ENCODE assay signal across 8 cellular contexts in the genomic region with DNA sequence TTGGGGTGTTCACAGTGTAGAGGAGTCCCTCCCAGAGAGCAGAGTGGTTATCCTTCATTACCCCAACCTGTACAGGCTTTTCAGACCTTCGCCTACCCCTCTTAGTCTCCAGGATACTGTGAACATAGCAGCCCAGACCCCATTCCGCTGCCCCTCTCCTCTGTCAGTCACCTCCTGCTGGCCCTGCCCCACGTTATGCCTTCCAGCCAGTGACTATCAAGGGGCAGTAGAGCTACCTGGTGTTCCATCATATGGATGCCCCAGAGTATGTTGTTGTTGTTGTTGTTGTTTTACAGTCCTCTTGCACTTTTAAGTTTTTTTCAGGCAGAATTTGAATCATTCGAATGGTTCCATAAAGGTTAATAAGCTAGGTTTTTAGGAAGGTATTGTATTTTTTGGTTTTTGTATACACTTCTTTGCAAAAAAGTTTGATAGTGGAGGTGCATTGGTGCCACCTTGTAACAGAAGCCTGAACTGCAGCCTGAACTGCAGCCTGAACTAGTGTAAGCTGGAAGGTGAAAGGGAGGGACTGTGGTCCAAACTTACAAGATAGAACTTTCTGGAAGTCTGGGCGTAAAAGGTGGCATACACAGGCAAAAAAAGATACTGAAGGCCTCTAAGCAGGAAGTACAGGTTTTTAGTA.
DNase-seq lines count a peak whose midpoint lies in the region; ATAC-seq and TF ChIP-seq lines count a peak whose summit lies in the region.

No MANE protein-coding gene starts in this region.

- H3K4me3 Mint-ChIP-seq in activated naive CD8-positive, alpha-beta T cell treated with anti-CD3 and anti-CD28 coated beads, Interleukin-2, amount 50 U/mL, for 24 hours: no peak overlapping the region
- H3K4me3 Mint-ChIP-seq in activated naive CD8-positive, alpha-beta T cell treated with anti-CD3 and anti-CD28 coated beads for 36 hours: no peak overlapping the region
- H3K4me3 Mint-ChIP-seq in neural progenitor cell: no peak overlapping the region

- H4K20me1 ChIP-seq in mammary epithelial cell (ENCODE audit: insufficient read depth, low read length) (no peaks in the 10 kb centered on the region), neural progenitor cell (ENCODE audit: low read depth) (no peaks in the 10 kb centered on the region)

- in situ Hi-C loops in mammary epithelial cell (cut with MboI; ENCODE audit: low sequenced_read_pairs in 2 of 2): no loop called here

- H3K9ac ChIP-seq in mammary epithelial cell (ENCODE audit: insufficient read depth, low read length) (no peak overlapping the region), neural progenitor cell (no peak overlapping the region)

- H3K79me2 ChIP-seq in mammary epithelial cell (ENCODE audit: insufficient read depth, low read length) (no peaks in the 10 kb centered on the region), neural progenitor cell (ENCODE audit: low read depth) (no peaks in the 10 kb centered on the region)

- H3F3A ChIP-seq in neural progenitor cell (ENCODE audit: low read depth): no peaks in the 10 kb centered on the region

- intact Hi-C loops in mammary epithelial cell (cut with micrococcal nuclease): loop anchor here (1.0 kb wide), 1 partner anchor 236 kb away; a partner anchor contains a TSS

- H3K36me3 Mint-ChIP-seq in activated naive CD8-positive, alpha-beta T cell treated with anti-CD3 and anti-CD28 coated beads, Interleukin-2, amount 50 U/mL, for 24 hours (ENCODE audit: low read depth): peaks cover 10% of the 10 kb centered on the region
- H3K36me3 Mint-ChIP-seq in activated naive CD8-positive, alpha-beta T cell treated with anti-CD3 and anti-CD28 coated beads for 36 hours: peaks cover 9% of the 10 kb centered on the region
- H3K36me3 Mint-ChIP-seq in neural progenitor cell: no peaks in the 10 kb centered on the region

- no peaks in the 10 kb centered on the region for H3K4me1 ChIP-seq in mammary epithelial cell (ENCODE audit: insufficient read depth, low read length)
- no peaks in the 10 kb centered on the region for H3K4me1 ChIP-seq in neural progenitor cell

- CTCF ChIA-PET in mammary epithelial cell (lab: Charles Lee; ENCODE audit: low non-redundant PET): interaction anchor here (0.7 kb wide), 1 partner anchor 62 kb away, joined by 4 read pairs; no protein-coding TSS in a partner anchor

- H3K27ac ChIP-seq in mammary epithelial cell (ENCODE audit: insufficient read depth, low read depth, low read length) (no peak overlapping the region), neural progenitor cell (no peak overlapping the region)

- H3K27me3 ChIP-seq in mammary epithelial cell (ENCODE audit: insufficient read depth, low read length) (no peaks in the 10 kb centered on the region), neural progenitor cell (no peaks in the 10 kb centered on the region)

- no TSS peak for BruUV-seq in mammary epithelial cell (replicated peaks; lab: Mats Ljungman, UMichigan)

- no peak overlapping the region for H2AFZ ChIP-seq in mammary epithelial cell (ENCODE audit: low read depth, low read length)
- no peak overlapping the region for H2AFZ ChIP-seq in neural progenitor cell (replicated peaks)

- peak; percentile 59 for TF ChIP-seq CTCF in LNCAP (IDR thresholded peaks at IDR 0.05)
- peak; percentile 68 to 75 for TF ChIP-seq CTCF in mammary epithelial cell (conservative IDR thresholded peaks at IDR 0.05 in 1 of 2, IDR thresholded peaks at IDR 0.05 in 1 of 2; ENCODE audit: extremely low read depth in 1 of 2, insufficient read depth in 1 of 2, low read depth in 1 of 2, low read length in 2 of 2)
- peak; percentile 52 for TF ChIP-seq CTCF in neural progenitor cell (IDR thresholded peaks at IDR 0.05)

- no peaks in the 10 kb centered on the region for H3K9me3 Mint-ChIP-seq in activated naive CD8-positive, alpha-beta T cell treated with anti-CD3 and anti-CD28 coated beads, Interleukin-2, amount 50 U/mL, for 24 hours
- H3K9me3 Mint-ChIP-seq in activated naive CD8-positive, alpha-beta T cell treated with anti-CD3 and anti-CD28 coated beads for 36 hours: no peaks in the 10 kb centered on the region
- peaks cover 2% of the 10 kb centered on the region for H3K9me3 Mint-ChIP-seq in neural progenitor cell

- ATAC-seq in activated naive CD8-positive, alpha-beta T cell treated with anti-CD3 and anti-CD28 coated beads, Interleukin-2, amount 50 U/mL, for 24 hours: no peak
- no peak for ATAC-seq in HG03565 (IDR thresholded peaks at IDR 0.05; ENCODE audit: unreplicated experiment)

- DNase-seq in activated naive CD8-positive, alpha-beta T cell treated with anti-CD3 and anti-CD28 coated beads, Interleukin-2, amount 50 U/mL, for 24 hours: peak; percentile 2
- DNase-seq in activated naive CD8-positive, alpha-beta T cell treated with anti-CD3 and anti-CD28 coated beads for 36 hours: no peak
- peak; percentile 23 for DNase-seq in mammary epithelial cell
- DNase-seq in neural progenitor cell (ENCODE audit: low spot score): peak; percentile 19
- DNase-seq in germinal center (ENCODE audit: low spot score): no peak
- no peak for DNase-seq in COR-L47 (lab: John Stamatoyannopoulos, UW)

- no peak overlapping the region for H3K4me3 ChIP-seq in mammary epithelial cell (replicated peaks in 1 of 3; ENCODE audit: insufficient read depth in 1 of 3, low read depth in 2 of 3, low read length in 3 of 3)
- no peak overlapping the region for H3K4me3 ChIP-seq in neural progenitor cell

- H3K36me3 ChIP-seq in mammary epithelial cell (ENCODE audit: insufficient read depth, low read length) (no peaks in the 10 kb centered on the region), neural progenitor cell (no peaks in the 10 kb centered on the region)

- H3K27me3 Mint-ChIP-seq in activated naive CD8-positive, alpha-beta T cell treated with anti-CD3 and anti-CD28 coated beads, Interleukin-2, amount 50 U/mL, for 24 hours: no peaks in the 10 kb centered on the region
- no peaks in the 10 kb centered on the region for H3K27me3 Mint-ChIP-seq in activated naive CD8-positive, alpha-beta T cell treated with anti-CD3 and anti-CD28 coated beads for 36 hours
- peaks cover 7% of the 10 kb centered on the region for H3K27me3 Mint-ChIP-seq in neural progenitor cell (ENCODE audit: insufficient read depth, low read depth)

- no peaks in the 10 kb centered on the region for H3K9me3 ChIP-seq in mammary epithelial cell (replicated peaks; ENCODE audit: insufficient read depth, low read length)
- H3K9me3 ChIP-seq in neural progenitor cell (ENCODE audit: low read depth): no peaks in the 10 kb centered on the region

- H3K4me1 Mint-ChIP-seq in activated naive CD8-positive, alpha-beta T cell treated with anti-CD3 and anti-CD28 coated beads, Interleukin-2, amount 50 U/mL, for 24 hours: no peaks in the 10 kb centered on the region
- H3K4me1 Mint-ChIP-seq in activated naive CD8-positive, alpha-beta T cell treated with anti-CD3 and anti-CD28 coated beads for 36 hours: no peaks in the 10 kb centered on the region
- peaks cover 3% of the 10 kb centered on the region for H3K4me1 Mint-ChIP-seq in neural progenitor cell

- H3K4me2 ChIP-seq in mammary epithelial cell (ENCODE audit: insufficient read depth, low read depth, low read length) (no peak overlapping the region), neural progenitor cell (no peak overlapping the region)

- dilution Hi-C loops in mammary epithelial cell (cut with HindIII; ENCODE audit: low sequenced_read_pairs): no loop called here

- 50% methylated on average over 5 of the region's 5 CpGs for WGBS in mammary epithelial cell (ENCODE audit: low coverage, missing lambda C conversion rate)

- H3K27ac Mint-ChIP-seq in activated naive CD8-positive, alpha-beta T cell treated with anti-CD3 and anti-CD28 coated beads, Interleukin-2, amount 50 U/mL, for 24 hours: no peak overlapping the region
- H3K27ac Mint-ChIP-seq in activated naive CD8-positive, alpha-beta T cell treated with anti-CD3 and anti-CD28 coated beads for 36 hours: no peak overlapping the region
- no peak overlapping the region for H3K27ac Mint-ChIP-seq in neural progenitor cell

Comparison
In these comparisons a context has a peak if more than half of its experiments do, and no peak if none do; other contexts are left out.
1. DNase-seq: peak in activated naive CD8-positive, alpha-beta T cell treated with anti-CD3 and anti-CD28 coated beads, Interleukin-2, amount 50 U/mL, for 24 hours (single experiment), mammary epithelial cell (single experiment) and neural progenitor cell (single experiment); none in activated naive CD8-positive, alpha-beta T cell treated with anti-CD3 and anti-CD28 coated beads for 36 hours (single experiment), germinal center (single experiment) and COR-L47 (single experiment).
2. Peak in every context shown above with its lines, with median percentiles within 50 percentile points of each other: CTCF ChIP-seq.